ENCODE assay signal across 15 cellular contexts in the genomic region with DNA sequence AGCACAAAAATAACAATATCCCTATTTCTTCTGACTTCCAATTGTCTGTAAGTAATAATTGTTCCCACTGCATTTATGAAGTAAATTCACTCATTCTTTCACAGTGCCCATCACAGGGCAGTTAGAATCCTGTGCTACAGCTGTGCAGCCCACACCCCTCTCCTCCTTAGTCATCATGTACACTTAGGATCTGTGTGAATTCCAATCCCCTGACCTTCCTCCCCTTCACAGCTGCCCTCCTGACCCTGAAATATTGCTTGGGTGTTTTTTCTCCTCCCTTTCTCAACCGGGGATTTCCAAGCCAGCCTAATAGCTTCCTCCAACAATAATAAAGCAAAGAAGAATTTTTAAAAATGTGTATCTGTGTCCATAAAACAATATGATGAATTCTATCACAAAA.
DNase-seq lines count a peak whose midpoint lies in the region; ATAC-seq, FAIRE-seq and TF ChIP-seq lines count a peak whose summit lies in the region.
"Had no signal": no experiment of that assay in that cellular context is flagged by ENCODE, and none has a peak within 500 bp of the region (broad histone marks: within the 10 kb centered on the region; RNA-seq: fewer than 3 reads in every experiment).

No MANE protein-coding gene starts in this region.

- no peak for FAIRE-seq in A549 (lab: Jason Lieb, UNC)

- WGBS in A549 (ENCODE audit: missing lambda C conversion rate), result 0% methylated on average over 1 of the region's 1 CpG

- peak overlapping the region; percentile 77 to 86 for H3K27ac ChIP-seq in A549
- H3K27ac ChIP-seq: cardiac muscle cell had no signal

- H3K4me2 ChIP-seq in A549, result peak overlapping the region; percentile 70

- peaks cover 2% of the 10 kb centered on the region for H3K4me1 Mint-ChIP-seq in activated naive CD8-positive, alpha-beta T cell treated with anti-CD3 and anti-CD28 coated beads for 36 hours

- DNase-seq in A549 (ENCODE audit: low read depth in 1 of 2, low spot score in 1 of 2), result peak; percentile 41 to 58
- DNase-seq in HT1080 (ENCODE audit: low read depth), result peak; percentile 84
- peak; percentile 30 for DNase-seq in astrocyte of the hippocampus (ENCODE audit: low read depth, low spot score)
- peak; percentile 89 for DNase-seq in kidney tubule cell (ENCODE audit: low spot score)
- DNase-seq in activated naive CD4-positive, alpha-beta T cell (lab: John Stamatoyannopoulos, UW), result no peak
- no peak for DNase-seq in Ammon's horn (ENCODE audit: low spot score)
- no peak for DNase-seq in NCI-H2029 treated with DMSO at 0.1 percent for 48 hours (lab: John Stamatoyannopoulos, UW)
- no peak for DNase-seq in activated naive CD8-positive, alpha-beta T cell treated with anti-CD3 and anti-CD28 coated beads for 36 hours
- DNase-seq: activated CD8-positive, alpha-beta memory T cell treated with anti-CD3 and anti-CD28 coated beads, Interleukin-2, amount 50 U/mL, for 4 hours; H7; midbrain; NCI-H1105 treated with DMSO at 0.1 percent for 48 hours; NK-92 treated with Interleukin-12 subunit alpha and Interleukin-12 subunit beta, amount 100 ng/mL, for 24 hours; stimulated activated CD8-positive, alpha-beta memory T cell treated with anti-CD3 and anti-CD28 coated beads, Interleukin-4, amount 100 ng/mL, for 48 hours had no signal

- peaks cover 12% of the 10 kb centered on the region for H3K27me3 Mint-ChIP-seq in activated naive CD8-positive, alpha-beta T cell treated with anti-CD3 and anti-CD28 coated beads for 36 hours

- CTCF ChIA-PET in A549 (lab: Yijun Ruan, JAX), result interaction anchor here (0.9 to 7.8 kb wide), 5 partner anchors 9 to 58 kb away, joined by 3 to 46 read pairs (median 6); no protein-coding TSS in a partner anchor

- no peak for TF ChIP-seq RAD21 in A549 (conservative IDR thresholded peaks at IDR 0.05 in 1 of 2, IDR thresholded peaks at IDR 0.05 in 1 of 2)

- TF ChIP-seq CTCF in A549 (IDR thresholded peaks at IDR 0.05), result no peak

- POLR2A ChIA-PET in A549 (lab: Yijun Ruan, JAX), result interaction anchor here (1.0 to 1.4 kb wide), 2 partner anchors 12 to 27 kb away, joined by 4 read pairs; no protein-coding TSS in a partner anchor

- H3K9me3 ChIP-seq in A549, result no peaks in the 10 kb centered on the region

- no peaks in the 10 kb centered on the region for H3K9me3 Mint-ChIP-seq in activated naive CD8-positive, alpha-beta T cell treated with anti-CD3 and anti-CD28 coated beads for 36 hours

- H3K27ac Mint-ChIP-seq in activated naive CD8-positive, alpha-beta T cell treated with anti-CD3 and anti-CD28 coated beads for 36 hours, result no peak overlapping the region

- no peak for TF ChIP-seq POLR2A in A549 (IDR thresholded peaks at IDR 0.05; ENCODE audit: low read length)

- H3K4me1 ChIP-seq in A549, result peaks cover 83% of the 10 kb centered on the region

- H3K4me3 ChIP-seq in A549, result no peak overlapping the region; the same call in 2 of the 3 replicates
- H3K4me3 ChIP-seq: cardiac muscle cell had no signal

- peak in 1 of 2 experiments; percentile 38; a peak in 1 of 5 replicates for TF ChIP-seq EP300 in A549 (IDR thresholded peaks at IDR 0.05)

- no peaks in the 10 kb centered on the region for H3K36me3 Mint-ChIP-seq in activated naive CD8-positive, alpha-beta T cell treated with anti-CD3 and anti-CD28 coated beads for 36 hours

- ATAC-seq in A549, result peak; percentile 79 to 88

- no peak overlapping the region for H3K4me3 Mint-ChIP-seq in activated naive CD8-positive, alpha-beta T cell treated with anti-CD3 and anti-CD28 coated beads for 36 hours

TF ChIP-seq in A549, 52 proteins besides CTCF, POLR2A, EP300 and RAD21:
- TF ChIP-seq GATA3 (IDR thresholded peaks at IDR 0.05; ENCODE audit: borderline replicate concordance) (peak; percentile 32; the same call in 1 of the 2 replicates), CBX8 (IDR thresholded peaks at IDR 0.05) (no peak), CEBPB (IDR thresholded peaks at IDR 0.05) (peak in 1 of 2 experiments; percentile 54; a peak in 1 of 4 replicates), ESRRA (IDR thresholded peaks at IDR 0.05; ENCODE audit: borderline replicate concordance, low read length) (peak; percentile 81; the same call in 1 of the 2 replicates), JUNB (IDR thresholded peaks at IDR 0.05) (0 out of 2 replicates have a peak, but pooled peaks have one; percentile 21), BHLHE40 (IDR thresholded peaks at IDR 0.05; ENCODE audit: low read depth, low read length) (no peak)
TF ChIP-seq in A549: peak in this region for 4.

Comparison
In these comparisons a context has a peak if more than half of its experiments do, and no peak if none do; other contexts are left out.
1. DNase-seq: peak in A549 (2 of 2), HT1080 (single experiment), astrocyte of the hippocampus (single experiment) and kidney tubule cell (single experiment); none in activated naive CD4-positive, alpha-beta T cell (0 of 4), Ammon's horn (single experiment), NCI-H2029 treated with DMSO at 0.1 percent for 48 hours (single experiment) and activated naive CD8-positive, alpha-beta T cell treated with anti-CD3 and anti-CD28 coated beads for 36 hours (single experiment).